Comparison of ENCODE assay signal across 26 cellular contexts in the genomic region with DNA sequence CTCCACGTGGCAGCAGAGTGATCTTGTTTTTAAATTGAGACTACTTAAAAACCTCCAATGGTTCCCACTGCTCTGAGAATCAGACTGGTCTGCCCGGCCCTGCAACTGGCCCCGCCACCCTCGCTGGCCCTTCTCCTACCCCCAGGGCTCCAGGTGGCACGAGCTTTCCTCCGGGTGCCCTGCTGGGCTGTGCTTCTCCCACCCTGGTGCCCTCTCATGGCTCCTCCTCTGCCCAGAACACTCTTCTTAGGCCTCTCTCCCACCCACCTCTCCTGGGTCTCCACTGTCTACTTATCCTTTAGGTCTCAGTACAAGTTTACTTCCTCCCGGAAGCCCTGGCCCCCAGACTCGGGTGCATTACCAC. TPM values are rescaled to one million over a fixed set of nuclear protein-coding genes. Genes with fewer than 3 reads are reported as not detected.
A peak's percentile ranks its signal among the peaks of the same experiment; 100 is the strongest.
DNase-seq lines count a peak whose midpoint lies in the region; ATAC-seq and TF ChIP-seq lines count a peak whose summit lies in the region.
"Had no signal": no experiment of that assay in that cellular context is flagged by ENCODE, and none has a peak within 500 bp of the region (broad histone marks: within the 10 kb centered on the region; RNA-seq: fewer than 3 reads in every experiment).

No MANE protein-coding gene starts in this region.

- intact Hi-C loops in upper lobe of right lung (cut with DNase I) = no loop called here

- H2BK15ac ChIP-seq in mesenchymal stem cell (ENCODE audit: low read depth, poor library complexity, severe bottlenecking) = peak overlapping the region; percentile 34

- H2AFZ ChIP-seq in mesenchymal stem cell (ENCODE audit: low read depth, low read length) (no peak overlapping the region), GM23338 (no peak overlapping the region)
- H2AFZ ChIP-seq: GM23248, hepatocyte, PC-9 had no signal

- H3K4me3 Mint-ChIP-seq in activated naive CD4-positive, alpha-beta T cell treated with anti-CD3 and anti-CD28 coated beads, Interleukin-2, amount 10 ng/mL, durations not matched to agents 7 days and 5 days = no peak overlapping the region
- H3K4me3 Mint-ChIP-seq in GM23338 (no peak overlapping the region), WTC11 (no peak overlapping the region)
- H3K4me3 Mint-ChIP-seq: activated T-cell treated with anti-CD3 and anti-CD28 coated beads, Interleukin-2, amount 50 U/mL, for 4 hours; naive thymus-derived CD8-positive, alpha-beta T cell had no signal

- peaks cover 23% of the 10 kb centered on the region for H3K4me1 ChIP-seq in mesenchymal stem cell (ENCODE audit: control insufficient read depth, insufficient read depth, low read depth, low read length)
- peaks cover 13% of the 10 kb centered on the region for H3K4me1 ChIP-seq in upper lobe of right lung
- H3K4me1 ChIP-seq in GM23338 (ENCODE audit: insufficient read depth) = no peaks in the 10 kb centered on the region
- H3K4me1 ChIP-seq: breast epithelium, esophagus squamous epithelium had no signal

- H3K4me3 ChIP-seq in mesenchymal stem cell (ENCODE audit: insufficient read depth in 1 of 2, low read depth in 1 of 2, low read length in 2 of 2) (no peak overlapping the region), upper lobe of right lung (no peak overlapping the region), GM23338 (no peak overlapping the region)
- H3K4me3 ChIP-seq: breast epithelium, esophagus squamous epithelium, GM23248, hepatocyte, K562, MG63, PC-9 had no signal

- no peak overlapping the region for H2BK5ac ChIP-seq in mesenchymal stem cell (ENCODE audit: low read depth, low read length, poor library complexity, severe bottlenecking)

- peaks cover 38% of the 10 kb centered on the region for H3K79me1 ChIP-seq in mesenchymal stem cell (replicated peaks; ENCODE audit: low read length, poor library complexity, severe bottlenecking)

- peak overlapping the region; percentile 69 for H3K27ac ChIP-seq in cingulate gyrus (ENCODE audit: low read depth, low read length)
- no peak overlapping the region for H3K27ac ChIP-seq in mesenchymal stem cell (ENCODE audit: low read length, poor library complexity, severe bottlenecking)
- peak overlapping the region; percentile 44 for H3K27ac ChIP-seq in upper lobe of right lung
- H3K27ac ChIP-seq in GM23338 (ENCODE audit: low read depth) = no peak overlapping the region
- H3K27ac ChIP-seq: esophagus squamous epithelium, GM23248, hepatocyte, PC-9 had no signal

- H3K4me2 ChIP-seq in mesenchymal stem cell (ENCODE audit: low read length, poor library complexity, severe bottlenecking) = no peak overlapping the region
- no peak overlapping the region for H3K4me2 ChIP-seq in GM23338
- H3K4me2 ChIP-seq: hepatocyte, PC-9 had no signal

- H3K27me3 ChIP-seq in mesenchymal stem cell (ENCODE audit: control insufficient read depth in 1 of 2, insufficient read depth in 1 of 2, low read length in 2 of 2) = no peaks in the 10 kb centered on the region
- H3K27me3 ChIP-seq in upper lobe of right lung = no peaks in the 10 kb centered on the region
- H3K27me3 ChIP-seq in GM23338 (ENCODE audit: insufficient read depth) = peaks cover 8% of the 10 kb centered on the region; the same call in 1 of the 2 replicates
- H3K27me3 ChIP-seq: breast epithelium, esophagus squamous epithelium, hepatocyte, MG63 had no signal

- no peaks in the 10 kb centered on the region for H3F3A ChIP-seq in GM23338 (replicated peaks; ENCODE audit: low read depth)

- no peak overlapping the region for H2BK120ac ChIP-seq in mesenchymal stem cell (ENCODE audit: low read depth, low read length)

- no peaks in the 10 kb centered on the region for H3K27me3 Mint-ChIP-seq in activated naive CD4-positive, alpha-beta T cell treated with anti-CD3 and anti-CD28 coated beads, Interleukin-2, amount 10 ng/mL, durations not matched to agents 7 days and 5 days
- peaks cover 12% of the 10 kb centered on the region for H3K27me3 Mint-ChIP-seq in GM23338 (ENCODE audit: insufficient read depth, low read depth, poor library complexity)
- peaks cover 20% of the 10 kb centered on the region for H3K27me3 Mint-ChIP-seq in WTC11 (ENCODE audit: low read depth)
- H3K27me3 Mint-ChIP-seq: naive thymus-derived CD8-positive, alpha-beta T cell had no signal

- whole genome bisulfite sequencing in mesenchymal stem cell = 85% methylated on average over 8 of the region's 8 CpGs

- H3K36me3 Mint-ChIP-seq in activated naive CD4-positive, alpha-beta T cell treated with anti-CD3 and anti-CD28 coated beads, Interleukin-2, amount 50 U/mL, for 72 hours = peaks cover 8 to 16% of the 10 kb centered on the region in 2 donors
- H3K36me3 Mint-ChIP-seq in activated naive CD4-positive, alpha-beta T cell treated with anti-CD3 and anti-CD28 coated beads, Interleukin-2, amount 10 ng/mL, durations not matched to agents 7 days and 5 days = peaks cover 14% of the 10 kb centered on the region
- H3K36me3 Mint-ChIP-seq in GM23338 (ENCODE audit: low read depth) (peaks cover 2% of the 10 kb centered on the region; the same call in 1 of the 3 replicates), WTC11 (peaks cover 3% of the 10 kb centered on the region; the same call in 1 of the 2 replicates)

- TF ChIP-seq CTCF in upper lobe of right lung (IDR thresholded peaks at IDR 0.05) (no peak), GM23338 (conservative IDR thresholded peaks at IDR 0.05; ENCODE audit: low read depth in 2 of 2) (no peak), WTC11 (IDR thresholded peaks at IDR 0.05) (no peak)

- peak overlapping the region; percentile 3 to 10 for H3K27ac Mint-ChIP-seq in activated naive CD4-positive, alpha-beta T cell treated with anti-CD3 and anti-CD28 coated beads, Interleukin-2, amount 50 U/mL, for 72 hours
- H3K27ac Mint-ChIP-seq in activated naive CD4-positive, alpha-beta T cell treated with anti-CD3 and anti-CD28 coated beads, Interleukin-2, amount 10 ng/mL, durations not matched to agents 7 days and 5 days = no peak overlapping the region
- H3K27ac Mint-ChIP-seq in GM23338 (no peak overlapping the region), WTC11 (no peak overlapping the region)

- H2BK12ac ChIP-seq in mesenchymal stem cell (ENCODE audit: low read length in 2 of 2) = no peak overlapping the region

- no peak overlapping the region for H3K14ac ChIP-seq in mesenchymal stem cell (ENCODE audit: low read length in 2 of 2)

- H3K18ac ChIP-seq in mesenchymal stem cell (ENCODE audit: low read depth in 1 of 2, low read length in 2 of 2) = no peak overlapping the region

- no peaks in the 10 kb centered on the region for H3K9me3 Mint-ChIP-seq in activated naive CD4-positive, alpha-beta T cell treated with anti-CD3 and anti-CD28 coated beads, Interleukin-2, amount 50 U/mL, for 72 hours
- peaks cover 3% of the 10 kb centered on the region for H3K9me3 Mint-ChIP-seq in activated naive CD4-positive, alpha-beta T cell treated with anti-CD3 and anti-CD28 coated beads, Interleukin-2, amount 10 ng/mL, durations not matched to agents 7 days and 5 days
- H3K9me3 Mint-ChIP-seq in GM23338 (peaks cover 14% of the 10 kb centered on the region), WTC11 (peaks cover 6% of the 10 kb centered on the region; the same call in 1 of the 2 replicates)
- H3K9me3 Mint-ChIP-seq: activated T-cell treated with anti-CD3 and anti-CD28 coated beads, Interleukin-2, amount 50 U/mL, for 4 hours had no signal

- ATAC-seq in activated naive CD4-positive, alpha-beta T cell treated with anti-CD3 and anti-CD28 coated beads, Interleukin-2, amount 50 U/mL, for 72 hours = no peak
- ATAC-seq in upper lobe of right lung (peak; percentile 42), GM23338 (no peak), WTC11 (no peak), HG03097 (IDR thresholded peaks at IDR 0.05; ENCODE audit: low FRiP score, unreplicated experiment) (no peak)
- ATAC-seq: activated T-cell treated with anti-CD3 and anti-CD28 coated beads, Interleukin-2, amount 50 U/mL, for 4 hours; K562; naive thymus-derived CD8-positive, alpha-beta T cell had no signal

- no peak overlapping the region for H2AK5ac ChIP-seq in mesenchymal stem cell (ENCODE audit: low read length, severe bottlenecking)

- peaks cover 3% of the 10 kb centered on the region for H3K4me1 Mint-ChIP-seq in activated naive CD4-positive, alpha-beta T cell treated with anti-CD3 and anti-CD28 coated beads, Interleukin-2, amount 10 ng/mL, durations not matched to agents 7 days and 5 days
- no peaks in the 10 kb centered on the region; the same call in 2 of the 3 replicates for H3K4me1 Mint-ChIP-seq in GM23338
- H3K4me1 Mint-ChIP-seq in WTC11 = no peaks in the 10 kb centered on the region

- no peak overlapping the region for H4K8ac ChIP-seq in mesenchymal stem cell (ENCODE audit: low read length)

- POLR2A ChIA-PET in WTC11 (lab: Charles Lee) = interaction anchor here (0.9 kb wide), 1 partner anchor 11 kb away, joined by 3 read pairs; no protein-coding TSS in a partner anchor

- H3K9ac ChIP-seq in mesenchymal stem cell (ENCODE audit: low read length) = no peak overlapping the region
- H3K9ac ChIP-seq: GM23248 had no signal

- CTCF ChIA-PET in activated naive CD4-positive, alpha-beta T cell treated with anti-CD3 and anti-CD28 coated beads, Interleukin-2, amount 10 ng/mL, durations not matched to agents 7 days and 5 days (lab: Charles Lee) = no interaction called here
- CTCF ChIA-PET in WTC11 (lab: Charles Lee) = interaction anchor here (0.8 to 1.4 kb wide), 3 partner anchors 9 to 104 kb away, joined by 3 to 5 read pairs (median 4); no protein-coding TSS in a partner anchor

- no peak overlapping the region for H4K91ac ChIP-seq in mesenchymal stem cell (ENCODE audit: low read length)

- H3K36me3 ChIP-seq in mesenchymal stem cell (ENCODE audit: control insufficient read depth in 1 of 2, insufficient read depth in 2 of 2, low read depth in 1 of 2, low read length in 2 of 2) = peaks cover 38 to 49% of the 10 kb centered on the region in 2 experiments
- H3K36me3 ChIP-seq in upper lobe of right lung = peaks cover 32% of the 10 kb centered on the region
- H3K36me3 ChIP-seq in GM23338 (ENCODE audit: insufficient read depth) = no peaks in the 10 kb centered on the region; the same call in 1 of the 2 replicates
- H3K36me3 ChIP-seq: breast epithelium had no signal

- no peaks in the 10 kb centered on the region for H3K79me2 ChIP-seq in GM23338 (replicated peaks; ENCODE audit: insufficient read depth)

- DNase-seq in activated naive CD4-positive, alpha-beta T cell treated with anti-CD3 and anti-CD28 coated beads, Interleukin-2, amount 50 U/mL, for 72 hours (ENCODE audit: low spot score in 2 of 2) = peak in 1 of 2 donors; percentile 31
- DNase-seq in activated naive CD4-positive, alpha-beta T cell treated with anti-CD3 and anti-CD28 coated beads, Interleukin-2, amount 10 ng/mL, durations not matched to agents 7 days and 5 days = no peak
- DNase-seq in mesenchymal stem cell (no peak), upper lobe of right lung (no peak), GM23338 (ENCODE audit: low spot score) (no peak), WTC11 (ENCODE audit: low spot score) (no peak)
- DNase-seq: activated CD4-positive, alpha-beta T cell treated with anti-CD3 and anti-CD28 coated beads for 4 hours; activated T-cell treated with anti-CD3 and anti-CD28 coated beads, Interleukin-2, amount 50 U/mL, for 4 hours; esophagus squamous epithelium; foreskin melanocyte; GM23248; MG63; midbrain; naive thymus-derived CD8-positive, alpha-beta T cell; NCI-H2029; NCI-H526; NK-92 treated with Interleukin-12 subunit alpha and Interleukin-12 subunit beta, amount 100 ng/mL, for 24 hours; PC-9; SHP77; small intestine; stimulated activated CD8-positive, alpha-beta memory T cell treated with anti-CD3 and anti-CD28 coated beads, Interleukin-4, amount 100 ng/mL, for 48 hours had no signal

- H3K9me2 ChIP-seq in GM23338 (ENCODE audit: insufficient read depth) = no peaks in the 10 kb centered on the region

- H3K9me3 ChIP-seq in mesenchymal stem cell (ENCODE audit: control insufficient read depth, low read length) (peaks cover 9% of the 10 kb centered on the region), upper lobe of right lung (no peaks in the 10 kb centered on the region)
- H3K9me3 ChIP-seq: breast epithelium, MG63 had no signal

- H4K20me1 ChIP-seq in GM23338 (replicated peaks; ENCODE audit: insufficient read depth) = no peaks in the 10 kb centered on the region

- no peak overlapping the region for H3K4ac ChIP-seq in mesenchymal stem cell (ENCODE audit: low read depth in 1 of 2, low read length in 2 of 2)

- no peak overlapping the region for H3K23ac ChIP-seq in mesenchymal stem cell (ENCODE audit: low read length in 2 of 2)

RNA-seq across cellular contexts. Expression of gene CCDC92, which starts 26.5 kb away (rescaled TPM):
- total RNA-seq in activated naive CD4-positive, alpha-beta T cell treated with anti-CD3 and anti-CD28 coated beads, Interleukin-2, amount 50 U/mL, for 72 hours = 10 to 100 TPM in 1 of 2 donors, 1 to 10 TPM in 1; 2.6 to 13.7 TPM
- 91.2 TPM for polyA plus RNA-seq in mesenchymal stem cell (2013, experiment 1 of 2)
- 90.8 TPM for polyA plus RNA-seq in mesenchymal stem cell (2013, experiment 2 of 2)
- total RNA-seq in upper lobe of right lung (48.6 TPM), WTC11 (2021) (1.8 to 2.7 TPM (median 2.0 TPM) in 3 replicates)
- total RNA-seq in GM23338 (2014; rRNA removed; shearing (Covaris generic)) = 0.31 TPM in 1 of 2 replicates, not detected in the other
- polyA plus RNA-seq in GM23338 (2016; fragmentation: Nextera tagmentation; extraction: Ambion mirVana) = 0.08 and 0.37 TPM in 2 replicates

RNA-seq across cellular contexts. Expression of gene ZNF664, which starts 26.9 kb away (rescaled TPM):
- total RNA-seq in activated naive CD4-positive, alpha-beta T cell treated with anti-CD3 and anti-CD28 coated beads, Interleukin-2, amount 50 U/mL, for 72 hours = 10 to 100 TPM; 30.5 to 51.1 TPM
- polyA plus RNA-seq in mesenchymal stem cell (2013, experiment 1 of 2) = 54.7 TPM
- 55.2 TPM for polyA plus RNA-seq in mesenchymal stem cell (2013, experiment 2 of 2)
- 92.3 TPM for total RNA-seq in upper lobe of right lung
- total RNA-seq in GM23338 (2014; rRNA removed; shearing (Covaris generic)) = 35.2 and 89.2 TPM in 2 replicates
- 8.1 and 9.7 TPM in 2 replicates for polyA plus RNA-seq in GM23338 (2016; fragmentation: Nextera tagmentation; extraction: Ambion mirVana)
- 52.6 to 61.7 TPM (median 58.9 TPM) in 3 replicates for total RNA-seq in WTC11 (2021)

Comparison
In these comparisons a context has a peak if more than half of its experiments do, and no peak if none do; other contexts are left out.
1. H3K27ac Mint-ChIP-seq: peak in activated naive CD4-positive, alpha-beta T cell treated with anti-CD3 and anti-CD28 coated beads, Interleukin-2, amount 50 U/mL, for 72 hours (2 of 2); none in activated naive CD4-positive, alpha-beta T cell treated with anti-CD3 and anti-CD28 coated beads, Interleukin-2, amount 10 ng/mL, durations not matched to agents 7 days and 5 days (single experiment), GM23338 (single experiment) and WTC11 (single experiment).
2. H3K27ac ChIP-seq: peak in cingulate gyrus (single experiment) and upper lobe of right lung (single experiment); none in mesenchymal stem cell (single experiment) and GM23338 (single experiment).